9 cellular contexts compared by ENCODE assay signal in the genomic region with DNA sequence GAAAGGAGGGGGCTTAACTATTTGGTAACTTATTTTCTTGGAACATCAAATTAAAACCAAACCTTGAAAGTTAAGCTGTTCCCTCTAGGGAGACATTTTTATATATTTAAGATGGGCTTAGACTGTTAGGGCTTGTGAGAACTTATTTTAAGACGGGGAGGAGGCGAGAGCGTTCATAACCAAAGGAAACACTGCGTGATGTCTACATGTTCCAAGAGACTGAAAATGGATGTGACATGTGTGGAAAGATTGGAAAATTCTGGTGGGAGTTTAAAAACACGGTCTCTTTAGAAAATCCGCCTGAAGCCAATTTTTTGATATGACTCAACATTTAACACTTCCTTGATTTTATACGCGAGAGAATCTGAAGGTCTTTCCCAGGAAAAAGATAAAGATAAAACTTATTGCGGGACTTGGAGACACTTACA. TPM values are rescaled to one million over a fixed set of nuclear protein-coding genes. Genes with fewer than 3 reads are reported as not detected.
DNase-seq lines count a peak whose midpoint lies in the region; ATAC-seq lines count a peak whose summit lies in the region.
"Had no signal": no experiment of that assay in that cellular context is flagged by ENCODE, and none has a peak within 500 bp of the region (broad histone marks: within the 10 kb centered on the region; RNA-seq: fewer than 3 reads in every experiment).

No MANE protein-coding gene starts in this region.

- H3K4me3 ChIP-seq in iPS-18a (ENCODE audit: low read length) = peak overlapping the region; percentile 87

- H3K4me3 Mint-ChIP-seq in activated T-cell treated with anti-CD3 and anti-CD28 coated beads, Interleukin-2, amount 50 U/mL, for 4 hours = peak overlapping the region; percentile 99
- H3K4me3 Mint-ChIP-seq in activated naive CD8-positive, alpha-beta T cell treated with anti-CD3 and anti-CD28 coated beads, Interleukin-2, amount 50 U/mL, for 24 hours = peak overlapping the region; percentile 92
- peak overlapping the region; percentile 98 to 100 for H3K4me3 Mint-ChIP-seq in stimulated activated naive CD8-positive, alpha-beta T cell treated with anti-CD3 and anti-CD28 coated beads, Interleukin-15, amount 100 ng/mL, for 72 hours

- H3K9me3 ChIP-seq in iPS-18a (ENCODE audit: control insufficient read depth, low read depth, low read length) = no peaks in the 10 kb centered on the region

- peak overlapping the region; percentile 98 for H3K27ac ChIP-seq in iPS-18a (ENCODE audit: low read length)

- no peaks in the 10 kb centered on the region for H3K4me1 ChIP-seq in iPS-18a (ENCODE audit: control insufficient read depth, low read depth, low read length)

- H3K27ac Mint-ChIP-seq in activated naive CD8-positive, alpha-beta T cell treated with anti-CD3 and anti-CD28 coated beads, Interleukin-2, amount 50 U/mL, for 24 hours = peak overlapping the region; percentile 100
- H3K27ac Mint-ChIP-seq in stimulated activated naive CD8-positive, alpha-beta T cell treated with anti-CD3 and anti-CD28 coated beads, Interleukin-15, amount 100 ng/mL, for 72 hours = peak overlapping the region; percentile 100

- H3K27me3 ChIP-seq in iPS-18a (ENCODE audit: control insufficient read depth, insufficient read depth, low read length) = no peaks in the 10 kb centered on the region

- no peak for ATAC-seq in activated T-cell treated with anti-CD3 and anti-CD28 coated beads, Interleukin-2, amount 50 U/mL, for 4 hours
- no peak for ATAC-seq in activated naive CD8-positive, alpha-beta T cell treated with anti-CD3 and anti-CD28 coated beads, Interleukin-2, amount 50 U/mL, for 24 hours
- no peak for ATAC-seq in stimulated activated naive CD8-positive, alpha-beta T cell treated with anti-CD3 and anti-CD28 coated beads, Interleukin-15, amount 100 ng/mL, for 72 hours
- no peak for ATAC-seq in HG03460 (IDR thresholded peaks at IDR 0.05; ENCODE audit: unreplicated experiment)

- peak overlapping the region; percentile 98 for H3K9ac ChIP-seq in iPS-18a (ENCODE audit: low read length)

- DNase-seq in activated T-cell treated with anti-CD3 and anti-CD28 coated beads, Interleukin-2, amount 50 U/mL, for 4 hours = no peak
- no peak for DNase-seq in activated T-cell treated with anti-CD3 and anti-CD28 coated beads, Interleukin-2, amount 50 U/mL, for 1 hour
- no peak for DNase-seq in activated naive CD8-positive, alpha-beta T cell treated with anti-CD3 and anti-CD28 coated beads, Interleukin-2, amount 50 U/mL, for 24 hours
- no peak for DNase-seq in stimulated activated naive CD8-positive, alpha-beta T cell treated with anti-CD3 and anti-CD28 coated beads, Interleukin-15, amount 100 ng/mL, for 72 hours
- no peak for DNase-seq in NCI-H1105 (lab: John Stamatoyannopoulos, UW)
- no peak for DNase-seq in DMS79 treated with DMSO at 0.1 percent for 48 hours (lab: John Stamatoyannopoulos, UW)

- H3K4me1 Mint-ChIP-seq in activated T-cell treated with anti-CD3 and anti-CD28 coated beads, Interleukin-2, amount 50 U/mL, for 4 hours (ENCODE audit: low read depth) = peaks cover 65% of the 10 kb centered on the region
- peaks cover 70% of the 10 kb centered on the region for H3K4me1 Mint-ChIP-seq in activated naive CD8-positive, alpha-beta T cell treated with anti-CD3 and anti-CD28 coated beads, Interleukin-2, amount 50 U/mL, for 24 hours
- H3K4me1 Mint-ChIP-seq in stimulated activated naive CD8-positive, alpha-beta T cell treated with anti-CD3 and anti-CD28 coated beads, Interleukin-15, amount 100 ng/mL, for 72 hours = peaks cover 55% of the 10 kb centered on the region

- peaks cover 33% of the 10 kb centered on the region for H3K36me3 ChIP-seq in iPS-18a (ENCODE audit: control insufficient read depth, low read depth, low read length)

- H3K9me3 Mint-ChIP-seq in activated T-cell treated with anti-CD3 and anti-CD28 coated beads, Interleukin-2, amount 50 U/mL, for 4 hours = no peaks in the 10 kb centered on the region
- no peaks in the 10 kb centered on the region for H3K9me3 Mint-ChIP-seq in activated naive CD8-positive, alpha-beta T cell treated with anti-CD3 and anti-CD28 coated beads, Interleukin-2, amount 50 U/mL, for 24 hours
- H3K9me3 Mint-ChIP-seq in stimulated activated naive CD8-positive, alpha-beta T cell treated with anti-CD3 and anti-CD28 coated beads, Interleukin-15, amount 100 ng/mL, for 72 hours = no peaks in the 10 kb centered on the region

- H3K36me3 Mint-ChIP-seq in activated T-cell treated with anti-CD3 and anti-CD28 coated beads, Interleukin-2, amount 50 U/mL, for 4 hours (ENCODE audit: insufficient read depth) = peaks cover 38% of the 10 kb centered on the region
- H3K36me3 Mint-ChIP-seq in activated naive CD8-positive, alpha-beta T cell treated with anti-CD3 and anti-CD28 coated beads, Interleukin-2, amount 50 U/mL, for 24 hours (ENCODE audit: low read depth) = peaks cover 48% of the 10 kb centered on the region

- H3K27me3 Mint-ChIP-seq in activated T-cell treated with anti-CD3 and anti-CD28 coated beads, Interleukin-2, amount 50 U/mL, for 4 hours (ENCODE audit: low read depth) = no peaks in the 10 kb centered on the region
- no peaks in the 10 kb centered on the region for H3K27me3 Mint-ChIP-seq in activated naive CD8-positive, alpha-beta T cell treated with anti-CD3 and anti-CD28 coated beads, Interleukin-2, amount 50 U/mL, for 24 hours
- no peaks in the 10 kb centered on the region for H3K27me3 Mint-ChIP-seq in stimulated activated naive CD8-positive, alpha-beta T cell treated with anti-CD3 and anti-CD28 coated beads, Interleukin-15, amount 100 ng/mL, for 72 hours

RNA-seq across cellular contexts. Expression of gene PNRC2, which starts 0.7 kb away (rescaled TPM):
- 100 to 1,000 TPM; 168 to 179 (median 168) TPM for total RNA-seq in activated T-cell treated with anti-CD3 and anti-CD28 coated beads, Interleukin-2, amount 50 U/mL, for 4 hours

RNA-seq across cellular contexts. Expression of gene SRSF10, which starts 19.8 kb away (rescaled TPM):
- 100 to 1,000 TPM; 238 to 250 (median 241) TPM for total RNA-seq in activated T-cell treated with anti-CD3 and anti-CD28 coated beads, Interleukin-2, amount 50 U/mL, for 4 hours

RNA-seq across cellular contexts. Expression of gene CNR2, which starts 47.1 kb away (rescaled TPM):
- under 1 TPM; 0.05 to 0.24 (median 0.10) TPM for total RNA-seq in activated T-cell treated with anti-CD3 and anti-CD28 coated beads, Interleukin-2, amount 50 U/mL, for 4 hours
- total RNA-seq: frontal cortex had no signal
